1 cellular context compared by ENCODE assay signal in the genomic region with DNA sequence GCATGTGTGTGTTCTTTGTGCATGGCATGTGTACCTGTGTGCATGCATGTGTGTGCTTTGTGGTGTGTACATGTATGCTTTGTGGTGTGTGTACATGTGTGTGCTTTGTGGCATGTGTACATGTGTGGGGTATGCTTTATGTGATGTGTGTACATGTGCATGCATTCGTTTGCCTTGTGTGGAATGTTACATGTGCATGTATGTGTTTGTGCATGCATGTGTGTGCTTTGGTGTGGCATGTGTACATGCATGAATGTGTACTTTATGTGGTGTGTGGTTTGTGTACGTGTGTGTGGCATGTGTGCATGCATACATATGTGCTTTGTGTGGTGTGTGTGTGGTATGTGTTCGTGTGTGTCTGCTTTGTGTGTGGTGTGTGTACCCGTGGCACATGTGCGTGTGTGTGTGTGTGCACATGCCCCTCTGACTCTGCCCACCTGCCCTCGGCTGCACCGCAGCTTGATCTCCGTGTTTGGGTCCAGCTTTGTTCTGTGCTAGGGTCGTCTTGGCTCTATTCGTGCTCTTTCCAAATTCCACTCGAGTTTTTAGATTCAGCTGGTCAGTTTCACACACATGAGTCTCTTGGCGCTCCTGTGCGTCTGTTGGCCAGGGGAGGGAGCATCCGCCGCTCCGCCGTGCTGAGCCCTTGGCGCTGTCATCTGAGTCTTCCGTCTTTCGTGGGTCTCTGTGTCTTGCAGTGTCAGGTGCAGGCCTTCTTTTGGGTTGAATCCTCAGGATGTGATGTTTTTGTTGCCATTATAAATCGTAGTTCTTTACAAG.
TF ChIP-seq lines count a peak whose summit lies in the region.

No MANE protein-coding gene starts in this region.

TF ChIP-seq in WTC11, 78 proteins besides CTCF, POLR2A, EP300 and RAD21 (continued from another document):
- TF ChIP-seq, protein P1, sequence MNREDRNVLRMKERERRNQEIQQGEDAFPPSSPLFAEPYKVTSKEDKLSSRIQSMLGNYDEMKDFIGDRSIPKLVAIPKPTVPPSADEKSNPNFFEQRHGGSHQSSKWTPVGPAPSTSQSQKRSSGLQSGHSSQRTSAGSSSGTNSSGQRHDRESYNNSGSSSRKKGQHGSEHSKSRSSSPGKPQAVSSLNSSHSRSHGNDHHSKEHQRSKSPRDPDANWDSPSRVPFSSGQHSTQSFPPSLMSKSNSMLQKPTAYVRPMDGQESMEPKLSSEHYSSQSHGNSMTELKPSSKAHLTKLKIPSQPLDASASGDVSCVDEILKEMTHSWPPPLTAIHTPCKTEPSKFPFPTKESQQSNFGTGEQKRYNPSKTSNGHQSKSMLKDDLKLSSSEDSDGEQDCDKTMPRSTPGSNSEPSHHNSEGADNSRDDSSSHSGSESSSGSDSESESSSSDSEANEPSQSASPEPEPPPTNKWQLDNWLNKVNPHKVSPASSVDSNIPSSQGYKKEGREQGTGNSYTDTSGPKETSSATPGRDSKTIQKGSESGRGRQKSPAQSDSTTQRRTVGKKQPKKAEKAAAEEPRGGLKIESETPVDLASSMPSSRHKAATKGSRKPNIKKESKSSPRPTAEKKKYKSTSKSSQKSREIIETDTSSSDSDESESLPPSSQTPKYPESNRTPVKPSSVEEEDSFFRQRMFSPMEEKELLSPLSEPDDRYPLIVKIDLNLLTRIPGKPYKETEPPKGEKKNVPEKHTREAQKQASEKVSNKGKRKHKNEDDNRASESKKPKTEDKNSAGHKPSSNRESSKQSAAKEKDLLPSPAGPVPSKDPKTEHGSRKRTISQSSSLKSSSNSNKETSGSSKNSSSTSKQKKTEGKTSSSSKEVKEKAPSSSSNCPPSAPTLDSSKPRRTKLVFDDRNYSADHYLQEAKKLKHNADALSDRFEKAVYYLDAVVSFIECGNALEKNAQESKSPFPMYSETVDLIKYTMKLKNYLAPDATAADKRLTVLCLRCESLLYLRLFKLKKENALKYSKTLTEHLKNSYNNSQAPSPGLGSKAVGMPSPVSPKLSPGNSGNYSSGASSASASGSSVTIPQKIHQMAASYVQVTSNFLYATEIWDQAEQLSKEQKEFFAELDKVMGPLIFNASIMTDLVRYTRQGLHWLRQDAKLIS (CRISPR knock-in tag; IDR thresholded peaks at IDR 0.05; ENCODE audit: borderline replicate concordance), result no peak
- TF ChIP-seq, protein P2, sequence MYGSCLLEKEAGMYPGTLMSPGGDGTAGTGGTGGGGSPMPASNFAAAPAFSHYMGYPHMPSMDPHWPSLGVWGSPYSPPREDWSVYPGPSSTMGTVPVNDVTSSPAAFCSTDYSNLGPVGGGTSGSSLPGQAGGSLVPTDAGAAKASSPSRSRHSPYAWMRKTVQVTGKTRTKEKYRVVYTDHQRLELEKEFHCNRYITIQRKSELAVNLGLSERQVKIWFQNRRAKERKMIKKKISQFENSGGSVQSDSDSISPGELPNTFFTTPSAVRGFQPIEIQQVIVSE (CRISPR knock-in tag; IDR thresholded peaks at IDR 0.05; ENCODE audit: borderline replicate concordance), result no peak
- TF ChIP-seq, protein P3, sequence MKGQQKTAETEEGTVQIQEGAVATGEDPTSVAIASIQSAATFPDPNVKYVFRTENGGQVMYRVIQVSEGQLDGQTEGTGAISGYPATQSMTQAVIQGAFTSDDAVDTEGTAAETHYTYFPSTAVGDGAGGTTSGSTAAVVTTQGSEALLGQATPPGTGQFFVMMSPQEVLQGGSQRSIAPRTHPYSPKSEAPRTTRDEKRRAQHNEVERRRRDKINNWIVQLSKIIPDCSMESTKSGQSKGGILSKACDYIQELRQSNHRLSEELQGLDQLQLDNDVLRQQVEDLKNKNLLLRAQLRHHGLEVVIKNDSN (CRISPR knock-in tag; IDR thresholded peaks at IDR 0.05), result no peak
- TF ChIP-seq HMGA2 (CRISPR knock-in tag; IDR thresholded peaks at IDR 0.05), result no peak
